In the genomic region with DNA sequence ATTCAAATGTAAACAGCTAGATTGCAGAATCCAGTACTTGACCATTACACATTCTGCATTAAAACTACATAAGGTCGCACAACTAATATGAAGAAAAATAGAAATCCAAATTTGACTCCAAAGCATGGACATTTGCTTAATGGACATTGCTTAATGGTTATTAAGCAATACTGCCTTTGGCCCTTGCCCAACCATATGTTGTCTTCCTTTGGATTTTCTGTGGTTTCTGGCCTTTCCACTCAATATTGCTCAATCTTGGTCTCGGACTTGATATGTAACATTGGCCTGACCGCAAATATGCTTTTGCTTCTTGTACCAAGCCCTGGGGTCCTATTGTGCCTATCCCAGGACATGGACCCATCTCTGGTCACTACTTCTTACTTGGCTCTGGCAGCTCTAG, we compare ENCODE assay signal across 10 cellular contexts.
DNase-seq lines count a peak whose midpoint lies in the region; ATAC-seq and TF ChIP-seq lines count a peak whose summit lies in the region.
"Had no signal": no experiment of that assay in that cellular context is flagged by ENCODE, and none has a peak within 500 bp of the region (broad histone marks: within the 10 kb centered on the region; RNA-seq: fewer than 3 reads in every experiment).

No MANE protein-coding gene starts in this region.

- ATAC-seq in left ventricle myocardium superior, result peak; percentile 91
- ATAC-seq in HG02798 (IDR thresholded peaks at IDR 0.05; ENCODE audit: poor library complexity, unreplicated experiment), result no peak

- in situ Hi-C loops in astrocyte of the spinal cord (cut with HindIII; ENCODE audit: low sequenced_read_pairs), result no loop called here

- no peaks in the 10 kb centered on the region for H3K79me2 ChIP-seq in MM.1S (ENCODE audit: low read length)

- no peaks in the 10 kb centered on the region for H3K36me3 ChIP-seq in MM.1S (replicated peaks; ENCODE audit: insufficient read depth, low read length)

- H2AFZ ChIP-seq in MM.1S (ENCODE audit: low read length), result no peak overlapping the region

- no peak overlapping the region for H3K27ac ChIP-seq in MM.1S (ENCODE audit: low read length)

- no peaks in the 10 kb centered on the region for H3K9me3 ChIP-seq in MM.1S (replicated peaks; ENCODE audit: insufficient read depth, low read length)

- no peaks in the 10 kb centered on the region for H3K9me2 ChIP-seq in MM.1S (replicated peaks; ENCODE audit: insufficient read depth, low read length)

- DNase-seq in H4 (ENCODE audit: low spot score), result peak; percentile 58
- peak; percentile 18 for DNase-seq in astrocyte of the spinal cord (ENCODE audit: low read depth, low spot score)
- no peak for DNase-seq in left ventricle myocardium superior
- DNase-seq in stromal cell of bone marrow (ENCODE audit: low read depth), result peak; percentile 83
- DNase-seq in NCI-H2171 treated with DMSO at 0.1 percent for 48 hours (lab: John Stamatoyannopoulos, UW), result no peak
- DNase-seq in activated gamma-delta T cell treated with Interleukin-2 at 50 U/mL for 16 hours, result no peak
- DNase-seq in MM.1S, result no peak
- DNase-seq: activated CD8-positive, alpha-beta memory T cell treated with anti-CD3 and anti-CD28 coated beads, Interleukin-2, amount 50 U/mL, for 48 hours; effector CD8-positive, alpha-beta T cell had no signal

- intact Hi-C loops in left ventricle myocardium superior (cut with micrococcal nuclease), result no loop called here

- H3K4me2 ChIP-seq in MM.1S (ENCODE audit: low read depth, low read length), result no peak overlapping the region

- H3F3A ChIP-seq in MM.1S (ENCODE audit: insufficient read depth, low read length), result no peaks in the 10 kb centered on the region

- no peaks in the 10 kb centered on the region for H3K4me1 ChIP-seq in MM.1S (ENCODE audit: low read length)

- TF ChIP-seq CTCF in astrocyte of the spinal cord (IDR thresholded peaks at IDR 0.05; ENCODE audit: low read depth, low read length) (no peak), MM.1S (IDR thresholded peaks at IDR 0.05; ENCODE audit: low read length) (no peak)

- no peaks in the 10 kb centered on the region for H3K27me3 ChIP-seq in MM.1S (replicated peaks; ENCODE audit: insufficient read depth, low read length)

- H3K4me3 ChIP-seq in astrocyte of the spinal cord (ENCODE audit: low read depth, low read length) (no peak overlapping the region), MM.1S (ENCODE audit: low read length) (no peak overlapping the region)

- no peak overlapping the region for H3K9ac ChIP-seq in MM.1S (ENCODE audit: low read length)

- H4K20me1 ChIP-seq in MM.1S (ENCODE audit: insufficient read depth, low read length), result no peaks in the 10 kb centered on the region

Comparison
In these comparisons a context has a peak if more than half of its experiments do, and no peak if none do; other contexts are left out.
1. DNase-seq: peak in H4 (single experiment), astrocyte of the spinal cord (single experiment) and stromal cell of bone marrow (single experiment); none in left ventricle myocardium superior (single experiment), NCI-H2171 treated with DMSO at 0.1 percent for 48 hours (single experiment), activated gamma-delta T cell treated with Interleukin-2 at 50 U/mL for 16 hours (single experiment) and MM.1S (single experiment).